8 cellular contexts compared by ENCODE assay signal in the genomic region with DNA sequence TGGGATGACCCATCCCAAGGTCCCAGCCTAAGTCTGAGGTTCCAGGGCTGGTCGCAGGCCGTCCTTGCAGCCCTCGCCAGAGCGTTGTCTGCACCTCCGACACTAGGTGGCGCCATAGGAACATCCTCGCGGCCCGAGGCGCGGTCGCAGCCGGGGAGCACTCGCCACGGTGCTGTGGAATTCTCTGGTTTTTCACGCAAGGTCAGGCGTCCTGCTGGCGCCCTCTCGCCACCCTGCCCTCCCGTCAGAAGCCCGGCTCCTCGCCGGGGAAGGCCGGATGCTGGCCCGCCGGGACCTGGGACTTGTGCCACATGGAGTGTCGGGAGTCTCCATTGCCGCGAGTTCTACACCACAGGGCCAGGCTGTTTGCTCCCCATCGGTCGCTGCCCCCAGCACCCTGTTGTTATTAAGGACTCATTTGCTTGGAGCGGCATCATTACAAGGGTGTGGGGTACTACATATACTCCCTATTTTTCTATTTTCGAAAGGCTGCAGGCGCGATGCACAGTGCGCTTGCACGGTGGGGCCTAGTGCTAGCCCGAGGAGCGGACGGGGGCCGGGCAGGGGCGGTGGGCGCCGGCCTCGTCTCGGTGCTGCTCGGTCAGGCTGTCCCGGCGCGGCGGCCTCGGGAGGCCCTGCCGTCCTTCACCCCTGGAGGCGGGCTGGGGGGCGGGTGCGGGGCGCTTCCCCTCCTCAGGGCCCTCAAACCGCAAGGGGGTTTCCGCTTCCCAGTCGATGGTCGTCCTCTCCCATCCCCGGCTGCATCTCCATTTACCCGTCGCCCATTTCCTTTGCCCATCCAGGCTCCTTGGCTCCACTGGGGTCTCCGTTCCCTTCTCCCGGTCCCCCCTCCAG.
DNase-seq lines count a peak whose midpoint lies in the region; ATAC-seq, FAIRE-seq and TF ChIP-seq lines count a peak whose summit lies in the region.

No MANE protein-coding gene starts in this region.

- peak; percentile 28 for TF ChIP-seq CTCF in GM12801 (IDR thresholded peaks at IDR 0.05; ENCODE audit: extremely low read depth, insufficient read length)

- peak; percentile 92 for ATAC-seq in left ventricle myocardium superior

- FAIRE-seq in urothelium cell line (lab: Jason Lieb, UNC), result peak; percentile 92

- DNase-seq in HCEC 1CT (peak; percentile 70), M059J (ENCODE audit: low read depth) (peak; percentile 73), T-helper 1 cell (peak; percentile 38 to 66 (median 59)), amniotic epithelial cell (ENCODE audit: low read depth) (peak; percentile 65), left ventricle myocardium superior (peak; percentile 86), putamen (ENCODE audit: low spot score) (peak; percentile 82), urothelium cell line (ENCODE audit: low spot score) (peak; percentile 88)

- intact Hi-C loops in left ventricle myocardium superior (cut with micrococcal nuclease), result loop anchor here (10.0 kb wide), 1 partner anchor 823 kb away; no protein-coding TSS in a partner anchor

Comparison
In these comparisons a context has a peak if more than half of its experiments do, and no peak if none do; other contexts are left out.
1. Peak in every context shown above with its lines: DNase-seq and ATAC-seq.